ENCODE assay signal across 8 cellular contexts in the genomic region with DNA sequence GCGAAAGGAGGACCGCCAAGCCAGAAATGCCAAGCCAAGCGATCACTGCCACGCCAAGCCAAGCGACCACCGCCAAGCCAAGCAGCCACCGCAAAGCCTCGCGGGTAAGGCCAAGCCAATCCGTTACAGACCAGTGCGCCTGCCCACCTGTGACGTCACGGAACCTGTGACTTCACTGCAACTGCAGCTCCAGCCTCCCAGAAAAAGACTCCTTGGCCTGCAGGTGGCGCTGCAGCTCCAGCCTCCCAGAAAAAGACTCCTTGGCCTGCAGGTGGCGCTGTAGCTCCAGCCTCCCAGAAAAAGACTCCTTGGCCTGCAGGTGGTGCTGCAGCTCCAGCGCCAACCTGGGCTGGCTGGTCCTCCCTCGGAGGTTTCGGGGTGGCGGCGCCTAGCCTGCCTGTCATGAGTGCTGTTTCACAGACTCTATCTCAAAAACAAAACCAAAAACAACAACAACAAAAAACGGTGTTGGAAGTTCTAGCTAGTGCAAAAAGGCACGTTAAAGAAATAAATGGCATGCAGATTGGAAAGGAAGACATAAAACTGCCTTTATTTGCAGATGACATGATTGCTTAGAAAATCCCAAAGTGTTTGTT. TPM values are rescaled to one million over a fixed set of nuclear protein-coding genes. Genes with fewer than 3 reads are reported as not detected.
A peak's percentile ranks its signal among the peaks of the same experiment; 100 is the strongest.
DNase-seq lines count a peak whose midpoint lies in the region; ATAC-seq and TF ChIP-seq lines count a peak whose summit lies in the region.
"Not testable (repeated sequence)": the region's sequence is repeated elsewhere in the genome, so short reads cannot be mapped to it uniquely, and the experiment has no call there.

No MANE protein-coding gene starts in this region.

- H2AFZ ChIP-seq in IMR-90 (replicated peaks; ENCODE audit: low read length, poor library complexity) = not testable (repeated sequence)

- not testable (repeated sequence) for H3K9ac ChIP-seq in BLaER1; IMR-90 (ENCODE audit: low read depth, low read length)

- H2BK15ac ChIP-seq in IMR-90 (ENCODE audit: low read depth, low read length) = not testable (repeated sequence)

- not testable (repeated sequence) for H2BK120ac ChIP-seq in IMR-90 (ENCODE audit: low read depth, low read length)

- H3K9me3 ChIP-seq in BLaER1; IMR-90 (ENCODE audit: control insufficient read depth, insufficient read depth, low read length); Peyer's patch: not testable (repeated sequence)

- not testable (repeated sequence) for H4K5ac ChIP-seq in IMR-90 (ENCODE audit: low read depth, low read length)

- WGBS in IMR-90 (ENCODE audit: extremely low coverage in 2 of 2, insufficient read length in 1 of 2), 2 experiments = 10% methylated on average over 9 of the region's 22 CpGs; no CpG with 5 or more reads in 1 of the 2 experiments

- not testable (repeated sequence) for H3K4me3 Mint-ChIP-seq in endothelial cell (ENCODE audit: unreplicated experiment)
- peak overlapping the region; percentile 76 for H3K4me3 Mint-ChIP-seq in memory B cell

- H3K23ac ChIP-seq in IMR-90 (ENCODE audit: low read depth, low read length) = not testable (repeated sequence)

- intact Hi-C loops in IMR-90 (cut with micrococcal nuclease) = not testable (repeated sequence)

- CTCF ChIA-PET in IMR-90 (lab: Yijun Ruan, JAX) = not testable (repeated sequence)

- not testable (repeated sequence) for H3K9me1 ChIP-seq in IMR-90 (ENCODE audit: insufficient read depth, low read length)

- TF ChIP-seq CTCF in IMR-90 (conservative IDR thresholded peaks at IDR 0.05; ENCODE audit: low read depth, low read length) (peak; percentile 96), Peyer's patch (IDR thresholded peaks at IDR 0.05) (peak; percentile 98 to 100 (median 100)), endothelial cell (IDR thresholded peaks at IDR 0.05; ENCODE audit: unreplicated experiment) (peak; percentile 99)

- not testable (repeated sequence) for H3K56ac ChIP-seq in IMR-90 (ENCODE audit: extremely low read depth, insufficient read depth, low read length)

- peak; percentile 63 for TF ChIP-seq RAD21 in IMR-90 (IDR thresholded peaks at IDR 0.05; ENCODE audit: low read length)

- not testable (repeated sequence) for H2AK5ac ChIP-seq in IMR-90 (ENCODE audit: low read depth, low read length)

- H3K79me1 ChIP-seq in IMR-90 (ENCODE audit: low read depth in 1 of 2, low read length in 2 of 2) = not testable (repeated sequence)

- H3K4me1 Mint-ChIP-seq in endothelial cell (ENCODE audit: unreplicated experiment); memory B cell: not testable (repeated sequence)

- H4K91ac ChIP-seq in IMR-90 (ENCODE audit: insufficient read depth, low read depth, low read length) = not testable (repeated sequence)

- DNase-seq in IMR-90 (peak; percentile 72), Peyer's patch (peak; percentile 84 to 95 (median 89)), activated T-cell treated with anti-CD3 and anti-CD28 coated beads for 4 hours (peak; percentile 92), endothelial cell (ENCODE audit: low spot score) (peak; percentile 66), memory B cell (ENCODE audit: low spot score in 2 of 2) (peak; percentile 85 to 90)
- DNase-seq in stimulated activated CD4-positive, alpha-beta T cell treated with anti-CD3 and anti-CD28 coated beads, Interleukin-4, amount 100 ng/mL, for 1 hour = peak; percentile 95

- not testable (repeated sequence) for H3K18ac ChIP-seq in IMR-90 (ENCODE audit: low read depth, low read length)

- not testable (repeated sequence) for H3K27me3 Mint-ChIP-seq in endothelial cell (ENCODE audit: unreplicated experiment); memory B cell

- not testable (repeated sequence) for H3K4ac ChIP-seq in IMR-90 (ENCODE audit: low read depth, low read length)

- H4K20me1 ChIP-seq in BLaER1; IMR-90 (ENCODE audit: insufficient read depth, low read length): not testable (repeated sequence)

- not testable (repeated sequence) for H3K27me3 ChIP-seq in BLaER1; IMR-90 (ENCODE audit: control insufficient read depth, insufficient read depth, low read length); Peyer's patch

- H3K27ac ChIP-seq in BLaER1; IMR-90 (ENCODE audit: insufficient read depth, low read length): not testable (repeated sequence)
- peak overlapping the region in 2 of 4 donors; percentile 62 to 80 for H3K27ac ChIP-seq in Peyer's patch

- not testable (repeated sequence) for H2BK20ac ChIP-seq in IMR-90 (ENCODE audit: low read depth, low read length)

- H3K4me2 ChIP-seq in BLaER1 = 0 out of 2 replicates have a peak overlapping the region, but pooled peaks have one; percentile 10
- peak overlapping the region; percentile 61; the same call in 1 of the 2 replicates for H3K4me2 ChIP-seq in IMR-90 (ENCODE audit: low read depth, low read length)

- peak overlapping the region; percentile 30 for H2BK5ac ChIP-seq in IMR-90 (ENCODE audit: low read depth, low read length, poor library complexity, severe bottlenecking)

- not testable (repeated sequence) for H3K9me3 Mint-ChIP-seq in endothelial cell (ENCODE audit: unreplicated experiment); memory B cell

- not testable (repeated sequence) for H3K36me3 ChIP-seq in BLaER1; IMR-90 (ENCODE audit: control insufficient read depth, insufficient read depth, low read length); Peyer's patch

- dilution Hi-C loops in IMR-90 (cut with HindIII; ENCODE audit: low sequenced_read_pairs, unreplicated experiment) = not testable (repeated sequence)

- H4K8ac ChIP-seq in IMR-90 (ENCODE audit: low read depth in 2 of 2, low read length in 2 of 2) = peak overlapping the region in 1 of 2 experiments; percentile 4; a peak in 1 of 4 replicates

- BruUV-seq in IMR-90 (replicated peaks; lab: Mats Ljungman, UMichigan) = not testable (repeated sequence)

- peak; percentile 63 for ATAC-seq in GM19468 (IDR thresholded peaks at IDR 0.05; ENCODE audit: extremely low read depth, unreplicated experiment)
- ATAC-seq in IMR-90 (ENCODE audit: low read depth) = peak; percentile 98
- peak; percentile 92 for ATAC-seq in memory B cell (ENCODE audit: low read depth)

- H3K4me1 ChIP-seq in BLaER1; IMR-90 (ENCODE audit: control insufficient read depth, insufficient read depth, low read length); Peyer's patch: not testable (repeated sequence)

- not testable (repeated sequence) for H3K27ac Mint-ChIP-seq in endothelial cell (ENCODE audit: unreplicated experiment)
- H3K27ac Mint-ChIP-seq in memory B cell = peak overlapping the region; percentile 60

- not testable (repeated sequence) for TF ChIP-seq POLR2A in IMR-90 (IDR thresholded peaks at IDR 0.05; ENCODE audit: low read depth, low read length); Peyer's patch (IDR thresholded peaks at IDR 0.05)

- H3K4me3 ChIP-seq in BLaER1 = not testable (repeated sequence)
- peak overlapping the region; percentile 64 for H3K4me3 ChIP-seq in IMR-90 (ENCODE audit: insufficient read depth, low read depth, low read length)
- peak overlapping the region; percentile 6 to 57 (median 38) for H3K4me3 ChIP-seq in Peyer's patch

- H3K36me3 Mint-ChIP-seq in endothelial cell (ENCODE audit: low read depth, unreplicated experiment); memory B cell: not testable (repeated sequence)

- in situ Hi-C loops in IMR-90 (cut with MboI; ENCODE audit: low sequenced_read_pairs) = not testable (repeated sequence)

- H2AK9ac ChIP-seq in IMR-90 (replicated peaks; ENCODE audit: low read depth, low read length, poor library complexity) = not testable (repeated sequence)

- POLR2A ChIA-PET in IMR-90 (lab: Charles Lee; ENCODE audit: unreplicated experiment) = not testable (repeated sequence)

- H3K14ac ChIP-seq in IMR-90 (replicated peaks; ENCODE audit: low read depth, low read length) = not testable (repeated sequence)

TF ChIP-seq in IMR-90, 13 proteins besides CTCF, POLR2A, EP300 and RAD21:
- peak; percentile 48 for TF ChIP-seq SMC3 (IDR thresholded peaks at IDR 0.05; ENCODE audit: low read depth, low read length)
- TF ChIP-seq MAZ (IDR thresholded peaks at IDR 0.05; ENCODE audit: borderline replicate concordance, low read depth, low read length) = 0 out of 2 replicates have a peak, but pooled peaks have one; percentile 13

RNA-seq across cellular contexts. Expression of gene TBC1D28, which starts 18.6 kb away (rescaled TPM):
- total RNA-seq in IMR-90 (2012; rRNA removed) (not detected in 2 replicates), Peyer's patch (not detected), endothelial cell (ENCODE audit: unreplicated experiment) (not detected)
- not detected in 2 replicates for polyA plus RNA-seq in IMR-90 (2012; rRNA removed)
- polyA plus RNA-seq in IMR-90 (2012; cell fraction: cytosol; rRNA removed) = not detected in 2 replicates
- 0.02 TPM in 1 of 2 replicates, not detected in the other for polyA plus RNA-seq in IMR-90 (2012; cell fraction: nucleus; rRNA removed; ENCODE audit: low replicate concordance)

RNA-seq across cellular contexts. Expression of gene FOXO3B, which starts 56.5 kb away (rescaled TPM):
- 4.7 and 5.6 TPM in 2 replicates for total RNA-seq in IMR-90 (2012; rRNA removed)
- 5.4 and 6.3 TPM in 2 replicates for polyA plus RNA-seq in IMR-90 (2012; rRNA removed)
- polyA plus RNA-seq in IMR-90 (2012; cell fraction: cytosol; rRNA removed) = 4.9 and 6.3 TPM in 2 replicates
- 6.4 and 13.4 TPM in 2 replicates for polyA plus RNA-seq in IMR-90 (2012; cell fraction: nucleus; rRNA removed; ENCODE audit: low replicate concordance)
- 10 to 100 TPM in 1 of 4 donors, 1 to 10 TPM in 3; 2.5 to 14.0 (median 5.5) TPM for total RNA-seq in Peyer's patch
- 14.2 TPM for total RNA-seq in endothelial cell (ENCODE audit: unreplicated experiment)
